Comparison of ENCODE assay signal across 7 cellular contexts in the genomic region with DNA sequence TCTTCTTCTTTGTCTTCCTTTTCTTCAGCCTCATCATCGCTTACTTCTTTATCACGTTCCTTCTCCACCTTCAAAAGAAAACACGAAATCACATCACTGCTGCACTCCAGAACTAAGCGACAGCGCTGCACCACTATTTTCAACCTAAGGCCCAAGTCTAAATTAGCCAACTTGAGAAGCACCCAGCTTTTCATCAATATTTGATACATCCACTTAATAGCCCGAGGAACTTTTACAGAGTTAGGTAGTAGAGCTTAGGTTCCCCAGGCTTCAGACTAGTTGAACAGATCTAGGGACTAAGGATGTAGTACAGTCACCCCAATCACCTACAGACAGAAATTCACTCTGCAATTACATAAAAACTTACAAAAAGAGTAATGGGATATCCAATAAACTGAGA. TPM values are rescaled to one million over a fixed set of nuclear protein-coding genes. Genes with fewer than 3 reads are reported as not detected.
DNase-seq lines count a peak whose midpoint lies in the region; ATAC-seq and TF ChIP-seq lines count a peak whose summit lies in the region.

No MANE protein-coding gene starts in this region.

- peaks cover 53% of the 10 kb centered on the region for H3K4me1 Mint-ChIP-seq in WTC11
- peaks cover 21% of the 10 kb centered on the region for H3K4me1 Mint-ChIP-seq in glutamatergic neuron (ENCODE audit: low read depth, unreplicated experiment)

- no peak for ATAC-seq in WTC11
- ATAC-seq in GM21529 (IDR thresholded peaks at IDR 0.05; ENCODE audit: unreplicated experiment) = no peak

- no peaks in the 10 kb centered on the region for H3K9me3 ChIP-seq in skeletal muscle tissue (ENCODE audit: control insufficient read depth in 3 of 3, low read length in 3 of 3)

- peaks cover 21 to 38% (median 22%) of the 10 kb centered on the region in 3 donors for H3K4me1 ChIP-seq in skeletal muscle tissue (ENCODE audit: control insufficient read depth in 3 of 3, insufficient read depth in 3 of 3, low read length in 3 of 3)

- H3K27ac Mint-ChIP-seq in WTC11 (peak overlapping the region; percentile 60), glutamatergic neuron (ENCODE audit: unreplicated experiment) (peak overlapping the region; percentile 7)

- no peak overlapping the region for H3K27ac ChIP-seq in skeletal muscle tissue (ENCODE audit: low read depth, low read length)

- H3K36me3 Mint-ChIP-seq in WTC11 (peaks cover 64% of the 10 kb centered on the region), glutamatergic neuron (ENCODE audit: unreplicated experiment) (peaks cover 4% of the 10 kb centered on the region)

- POLR2A ChIA-PET in WTC11 (lab: Charles Lee) = no interaction called here

- peaks cover 45 to 61% (median 55%) of the 10 kb centered on the region in 3 donors for H3K36me3 ChIP-seq in skeletal muscle tissue (ENCODE audit: control insufficient read depth in 3 of 3, insufficient read depth in 3 of 3, low read length in 3 of 3)

- no peaks in the 10 kb centered on the region for H3K27me3 ChIP-seq in skeletal muscle tissue (ENCODE audit: control insufficient read depth in 3 of 3, insufficient read depth in 3 of 3, low read length in 3 of 3)

- H3K4me3 ChIP-seq in HFF-Myc (replicated peaks; ENCODE audit: low read depth, low read length) (peak overlapping the region; percentile 80), skeletal muscle tissue (ENCODE audit: low read length in 3 of 3) (peak overlapping the region in 2 of 3 donors; percentile 82 to 88)

- TF ChIP-seq CTCF in HFF-Myc (IDR thresholded peaks at IDR 0.05; ENCODE audit: low read depth, low read length, missing control alignments) (no peak), WTC11 (IDR thresholded peaks at IDR 0.05) (no peak), glutamatergic neuron (IDR thresholded peaks at IDR 0.05; ENCODE audit: partially characterized antibody, unreplicated experiment) (no peak)

- DNase-seq in HFF-Myc (ENCODE audit: extremely low read depth, low read depth) = no peak
- DNase-seq in WTC11 (ENCODE audit: low spot score) = no peak
- no peak for DNase-seq in glutamatergic neuron
- DNase-seq in retina = no peak
- DNase-seq in dermis blood vessel endothelial cell = no peak

- H3K9me3 Mint-ChIP-seq in WTC11 (no peaks in the 10 kb centered on the region), glutamatergic neuron (ENCODE audit: unreplicated experiment) (peaks cover 8% of the 10 kb centered on the region)

- H3K27me3 Mint-ChIP-seq in WTC11 (ENCODE audit: low read depth) = no peaks in the 10 kb centered on the region
- peaks cover 13% of the 10 kb centered on the region for H3K27me3 Mint-ChIP-seq in glutamatergic neuron (ENCODE audit: unreplicated experiment)

- CTCF ChIA-PET in WTC11 (lab: Charles Lee) = interaction anchor here (0.9 kb wide), 1 partner anchor 229 kb away, joined by 3 read pairs; no protein-coding TSS in a partner anchor

- H3K4me3 Mint-ChIP-seq in WTC11 (peak overlapping the region; percentile 97), glutamatergic neuron (ENCODE audit: unreplicated experiment) (peak overlapping the region; percentile 98)

- H3K9ac ChIP-seq in skeletal muscle tissue (ENCODE audit: low read depth in 1 of 3, low read length in 3 of 3) = peak overlapping the region in 2 of 3 donors; percentile 86 to 89

TF ChIP-seq in WTC11, 78 proteins besides CTCF, POLR2A, EP300 and RAD21:
- TF ChIP-seq, protein P1, sequence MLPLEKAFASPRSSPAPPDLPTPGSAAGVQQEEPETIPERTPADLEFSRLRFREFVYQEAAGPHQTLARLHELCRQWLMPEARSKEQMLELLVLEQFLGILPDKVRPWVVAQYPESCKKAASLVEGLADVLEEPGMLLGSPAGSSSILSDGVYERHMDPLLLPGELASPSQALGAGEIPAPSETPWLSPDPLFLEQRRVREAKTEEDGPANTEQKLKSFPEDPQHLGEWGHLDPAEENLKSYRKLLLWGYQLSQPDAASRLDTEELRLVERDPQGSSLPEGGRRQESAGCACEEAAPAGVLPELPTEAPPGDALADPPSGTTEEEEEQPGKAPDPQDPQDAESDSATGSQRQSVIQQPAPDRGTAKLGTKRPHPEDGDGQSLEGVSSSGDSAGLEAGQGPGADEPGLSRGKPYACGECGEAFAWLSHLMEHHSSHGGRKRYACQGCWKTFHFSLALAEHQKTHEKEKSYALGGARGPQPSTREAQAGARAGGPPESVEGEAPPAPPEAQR (CRISPR knock-in tag; IDR thresholded peaks at IDR 0.05) = no peak
- TF ChIP-seq ZNF263 (CRISPR knock-in tag; IDR thresholded peaks at IDR 0.05; ENCODE audit: low read depth) = no peak
- TF ChIP-seq SOX15 (CRISPR knock-in tag; IDR thresholded peaks at IDR 0.05) = no peak
- TF ChIP-seq GABPB1 (CRISPR knock-in tag; IDR thresholded peaks at IDR 0.05) = no peak

RNA-seq across cellular contexts. Expression of a gene that starts 1.9 kb away (rescaled TPM):
- total RNA-seq in WTC11 (2021) (808 to 842 TPM (median 832 TPM) in 3 replicates), glutamatergic neuron (ENCODE audit: unreplicated experiment) (610 TPM), skeletal muscle tissue (74.6 TPM), dermis blood vessel endothelial cell (663 and 684 TPM in 2 replicates)

RNA-seq across cellular contexts. Expression of a gene that starts 54.8 kb away (rescaled TPM):
- total RNA-seq in WTC11 (2021) = 25.6 to 27.5 TPM (median 25.9 TPM) in 3 replicates
- 38.1 TPM for total RNA-seq in glutamatergic neuron (ENCODE audit: unreplicated experiment)
- total RNA-seq in skeletal muscle tissue = 26.1 TPM
- 16.8 and 20.1 TPM in 2 replicates for total RNA-seq in dermis blood vessel endothelial cell
